8 cellular contexts compared by ENCODE assay signal in the genomic region with DNA sequence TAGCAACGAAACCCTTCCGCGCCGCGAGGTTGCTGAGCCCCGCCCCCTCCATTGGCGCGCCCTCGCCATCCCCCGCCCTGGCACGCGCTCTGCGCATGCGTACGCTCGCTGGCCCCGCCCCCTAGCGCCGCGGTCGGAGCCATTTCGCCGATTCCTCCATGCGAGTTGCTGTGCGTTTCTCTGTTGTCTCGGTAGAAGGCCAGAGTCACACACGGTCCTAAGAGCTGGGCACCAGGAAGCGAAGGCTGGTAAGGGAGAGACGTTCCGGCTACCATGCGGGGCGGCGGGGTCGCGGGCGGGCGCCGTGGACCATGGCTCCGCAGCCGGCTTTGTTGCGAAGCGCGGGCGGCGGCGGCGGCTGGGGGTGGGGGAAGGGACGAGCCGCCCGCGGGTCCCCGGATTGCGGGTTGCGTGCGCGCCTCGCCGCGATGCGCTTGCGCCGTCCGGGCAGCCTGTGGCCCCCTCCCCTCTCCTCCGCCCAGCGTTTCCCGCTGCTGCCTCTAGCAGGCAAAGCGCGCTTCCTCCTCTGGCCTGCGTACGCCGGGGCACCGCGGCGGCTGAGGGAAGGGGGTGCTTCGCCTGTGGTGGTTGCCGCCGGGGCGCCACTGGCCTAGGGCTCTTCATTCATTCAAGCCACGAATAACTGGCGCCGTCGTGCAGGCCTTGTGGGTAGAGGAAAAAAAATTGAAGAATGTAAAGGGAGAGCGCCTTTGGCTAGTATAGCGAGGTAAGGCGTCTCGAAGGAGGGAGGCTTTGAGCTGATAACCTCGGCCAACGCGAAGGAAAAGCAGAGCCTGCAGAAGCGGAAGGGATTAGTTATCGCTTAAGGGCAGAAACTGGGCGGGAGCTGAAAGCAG.
A peak's percentile ranks its signal among the peaks of the same experiment; 100 is the strongest.
DNase-seq lines count a peak whose midpoint lies in the region; ATAC-seq lines count a peak whose summit lies in the region.

A gene (plus strand): TSS at position 139 of the 857 bp plus-strand sequence. CDS start 3,220 bp downstream, outside the sequence.

- DNase-seq in CMK (ENCODE audit: low read depth) (peak; percentile 91), HS-5 (ENCODE audit: low read depth) (peak; percentile 62), NK-92 (lab: John Stamatoyannopoulos, UW; ENCODE audit: unreplicated experiment) (peak; percentile 63), medulla oblongata (ENCODE audit: extremely low spot score) (peak; percentile 91)
- DNase-seq in activated CD8-positive, alpha-beta memory T cell treated with anti-CD3 and anti-CD28 coated beads for 24 hours = peak; percentile 99
- DNase-seq in effector CD8-positive, alpha-beta T cell (lab: John Stamatoyannopoulos, UW) = peak; percentile 94
- peak; percentile 93 for DNase-seq in stimulated activated CD8-positive, alpha-beta memory T cell treated with anti-CD3 and anti-CD28 coated beads, Interleukin-12 subunit alpha, Interleukin-12 subunit beta, amount 100 ng/mL, for 1 hour (ENCODE audit: low read depth)

- peak; percentile 73 for ATAC-seq in GM19468 (IDR thresholded peaks at IDR 0.05; ENCODE audit: extremely low read depth, unreplicated experiment)

Comparison
In these comparisons a context has a peak if more than half of its experiments do, and no peak if none do; other contexts are left out.
1. Peak in every context shown above with its lines: DNase-seq and ATAC-seq.